Comparison of ENCODE assay signal across 24 cellular contexts in the genomic region with DNA sequence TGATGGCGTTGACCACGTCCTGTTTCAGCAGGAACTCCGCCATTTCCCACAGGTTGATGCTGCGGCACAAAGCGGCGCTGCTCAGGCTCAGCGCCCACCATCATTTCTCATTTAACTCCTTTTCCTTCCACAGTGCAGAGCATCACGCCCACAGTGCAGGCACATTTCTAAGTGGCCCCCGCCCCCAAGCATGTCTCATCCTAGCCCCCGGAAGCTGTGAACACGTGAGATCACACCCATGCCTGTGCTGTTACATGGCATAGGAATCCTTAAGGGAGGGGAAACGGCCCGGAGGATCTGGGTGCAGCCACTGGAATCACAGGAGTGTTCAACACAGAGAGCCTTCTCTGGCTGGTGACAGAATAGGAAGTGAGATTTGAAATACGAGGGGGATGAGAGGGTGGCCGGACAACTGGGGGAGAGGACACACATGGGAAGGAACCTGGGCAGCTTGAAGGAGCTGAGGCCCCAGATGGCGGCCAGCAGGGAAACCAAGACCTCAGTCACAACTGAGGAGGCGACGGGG. TPM values are rescaled to one million over a fixed set of nuclear protein-coding genes. Genes with fewer than 3 reads are reported as not detected.
"Had no signal": no experiment of that assay in that cellular context is flagged by ENCODE, and none has a peak within 500 bp of the region (broad histone marks: within the 10 kb centered on the region; RNA-seq: fewer than 3 reads in every experiment).

No MANE protein-coding gene starts in this region.

- H3K27me3 ChIP-seq: foreskin keratinocyte, right lobe of liver, stomach had no signal

- H3K4me3 Mint-ChIP-seq: activated CD4-positive, alpha-beta T cell treated with anti-CD3 and anti-CD28 coated beads, Interleukin-2, amount 10 ng/mL, durations not matched to agents 7 days and 5 days; activated CD8-positive, alpha-beta T cell treated with anti-CD3 and anti-CD28 coated beads, Interleukin-2, amount 10 ng/mL, durations not matched to agents 7 days and 5 days; activated naive CD4-positive, alpha-beta T cell treated with anti-CD3 and anti-CD28 coated beads, Interleukin-2, amount 10 ng/mL, durations not matched to agents 7 days and 5 days; activated T-cell treated with anti-CD3 and anti-CD28 coated beads, Interleukin-2, amount 50 U/mL, for 24 hours; endodermal cell; natural killer cell treated with Interleukin-12 subunit alpha and Interleukin-12 subunit beta and Interleukin-15 and Interleukin-18, amount 100 ng/mL, for 72 hours had no signal

- H3K36me3 ChIP-seq: right lobe of liver had no signal

- H3K36me3 Mint-ChIP-seq: activated naive CD4-positive, alpha-beta T cell treated with anti-CD3 and anti-CD28 coated beads, Interleukin-2, amount 10 ng/mL, durations not matched to agents 7 days and 5 days; natural killer cell treated with Interleukin-12 subunit alpha and Interleukin-12 subunit beta and Interleukin-15 and Interleukin-18, amount 100 ng/mL, for 72 hours had no signal

- H3K4me1 ChIP-seq: foreskin keratinocyte had no signal

- H3K9me3 ChIP-seq: right lobe of liver, stomach, thoracic aorta had no signal

- DNase-seq: activated CD4-positive, alpha-beta T cell treated with anti-CD3 and anti-CD28 coated beads, Interleukin-2, amount 10 ng/mL, durations not matched to agents 7 days and 5 days; activated CD8-positive, alpha-beta T cell treated with anti-CD3 and anti-CD28 coated beads, Interleukin-2, amount 10 ng/mL, durations not matched to agents 7 days and 5 days; activated naive CD4-positive, alpha-beta T cell treated with anti-CD3 and anti-CD28 coated beads, Interleukin-2, amount 10 ng/mL, durations not matched to agents 7 days and 5 days; activated T-cell treated with anti-CD3 and anti-CD28 coated beads, Interleukin-2, amount 50 U/mL, for 24 hours; endodermal cell; hippocampal formation; islet precursor cell; right lobe of liver; small intestine; stimulated activated CD4-positive, alpha-beta T cell treated with anti-CD3 and anti-CD28 coated beads, Interleukin-15, amount 100 ng/mL, for 24 hours; stimulated activated CD4-positive, alpha-beta T cell treated with anti-CD3 and anti-CD28 coated beads, Interleukin-2, amount 100 ng/mL, for 48 hours; stomach; T-helper 1 cell had no signal

- H3K4me3 ChIP-seq: lung, right lobe of liver, stomach, thoracic aorta had no signal

- ATAC-seq: activated CD4-positive, CD25-positive, alpha-beta regulatory T cell treated with anti-CD3 and anti-CD28 coated beads, Interleukin-2, amount 50 U/mL, for 24 hours; activated CD8-positive, alpha-beta T cell treated with anti-CD3 and anti-CD28 coated beads, Interleukin-2, amount 10 ng/mL, durations not matched to agents 7 days and 5 days; foreskin keratinocyte; natural killer cell treated with Interleukin-12 subunit alpha and Interleukin-12 subunit beta and Interleukin-15 and Interleukin-18, amount 100 ng/mL, for 72 hours; right lobe of liver; SK-N-SH treated with all-trans-retinoic acid at 6 μM for 48 hours had no signal

- H3K9me3 Mint-ChIP-seq: activated CD4-positive, alpha-beta T cell treated with anti-CD3 and anti-CD28 coated beads, Interleukin-2, amount 10 ng/mL, durations not matched to agents 7 days and 5 days; activated naive CD4-positive, alpha-beta T cell treated with anti-CD3 and anti-CD28 coated beads, Interleukin-2, amount 10 ng/mL, durations not matched to agents 7 days and 5 days; activated T-cell treated with anti-CD3 and anti-CD28 coated beads, Interleukin-2, amount 50 U/mL, for 24 hours; endodermal cell; natural killer cell treated with Interleukin-12 subunit alpha and Interleukin-12 subunit beta and Interleukin-15 and Interleukin-18, amount 100 ng/mL, for 72 hours had no signal

- H3K27ac Mint-ChIP-seq: activated CD4-positive, alpha-beta T cell treated with anti-CD3 and anti-CD28 coated beads, Interleukin-2, amount 10 ng/mL, durations not matched to agents 7 days and 5 days; activated CD8-positive, alpha-beta T cell treated with anti-CD3 and anti-CD28 coated beads, Interleukin-2, amount 10 ng/mL, durations not matched to agents 7 days and 5 days; activated naive CD4-positive, alpha-beta T cell treated with anti-CD3 and anti-CD28 coated beads, Interleukin-2, amount 10 ng/mL, durations not matched to agents 7 days and 5 days; activated T-cell treated with anti-CD3 and anti-CD28 coated beads, Interleukin-2, amount 50 U/mL, for 24 hours; endodermal cell; natural killer cell treated with Interleukin-12 subunit alpha and Interleukin-12 subunit beta and Interleukin-15 and Interleukin-18, amount 100 ng/mL, for 72 hours had no signal

- H3K27ac ChIP-seq: foreskin keratinocyte, right lobe of liver, stomach, thoracic aorta had no signal

- H3K27me3 Mint-ChIP-seq: activated CD4-positive, alpha-beta T cell treated with anti-CD3 and anti-CD28 coated beads, Interleukin-2, amount 10 ng/mL, durations not matched to agents 7 days and 5 days; activated naive CD4-positive, alpha-beta T cell treated with anti-CD3 and anti-CD28 coated beads, Interleukin-2, amount 10 ng/mL, durations not matched to agents 7 days and 5 days; activated T-cell treated with anti-CD3 and anti-CD28 coated beads, Interleukin-2, amount 50 U/mL, for 24 hours; natural killer cell treated with Interleukin-12 subunit alpha and Interleukin-12 subunit beta and Interleukin-15 and Interleukin-18, amount 100 ng/mL, for 72 hours had no signal

RNA-seq across cellular contexts. Expression of a gene that starts 36.7 kb away (rescaled TPM):
- total RNA-seq: activated CD4-positive, alpha-beta T cell treated with anti-CD3 and anti-CD28 coated beads, Interleukin-2, amount 10 ng/mL, durations not matched to agents 7 days and 5 days; activated CD8-positive, alpha-beta T cell treated with anti-CD3 and anti-CD28 coated beads, Interleukin-2, amount 10 ng/mL, durations not matched to agents 7 days and 5 days; chondrocyte; dermis microvascular lymphatic vessel endothelial cell; epithelial cell of proximal tubule; foreskin keratinocyte; natural killer cell treated with Interleukin-12 subunit alpha and Interleukin-12 subunit beta and Interleukin-15 and Interleukin-18, amount 100 ng/mL, for 72 hours; osteocyte; pulmonary artery endothelial cell; right lobe of liver had no signal
- polyA plus RNA-seq: foreskin keratinocyte had no signal
